In the genomic region with DNA sequence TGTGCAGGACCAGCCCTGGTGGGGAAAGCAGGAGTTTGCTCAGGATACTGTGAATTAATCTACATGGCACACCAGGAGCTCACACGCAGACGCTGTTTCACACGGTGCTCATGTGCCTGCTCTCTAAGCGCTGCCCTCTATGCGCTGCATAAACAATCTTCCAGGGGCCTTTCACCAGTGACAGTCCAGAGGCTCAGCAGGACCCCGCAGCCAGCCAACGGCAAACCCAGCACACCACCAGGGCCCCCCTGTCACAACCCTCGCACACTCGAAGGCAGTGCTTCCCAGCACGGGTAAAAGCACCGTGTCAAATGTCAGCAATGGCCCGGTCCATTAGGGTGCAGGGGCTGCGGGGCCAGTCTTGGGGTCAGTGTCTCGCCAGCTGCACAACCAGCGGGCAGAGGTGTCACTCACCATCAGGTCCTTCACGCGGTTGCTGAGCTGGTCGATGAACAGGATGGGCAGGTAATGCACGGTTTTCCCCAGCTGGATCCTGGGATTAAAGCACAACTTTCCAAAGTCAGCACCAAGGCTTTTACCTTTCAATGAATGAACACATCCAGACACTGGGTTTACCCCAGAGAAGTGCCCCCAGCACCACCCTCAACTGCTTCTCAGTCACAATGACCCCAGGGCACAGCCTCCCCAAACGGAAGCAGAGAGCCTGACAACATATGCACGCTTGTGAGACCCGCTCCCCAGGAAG, we compare ENCODE assay signal across 24 cellular contexts. TPM values are rescaled to one million over a fixed set of nuclear protein-coding genes. Genes with fewer than 3 reads are reported as not detected.
"Had no signal": no experiment of that assay in that cellular context is flagged by ENCODE, and none has a peak within 500 bp of the region (broad histone marks: within the 10 kb centered on the region; RNA-seq: fewer than 3 reads in every experiment).

No MANE protein-coding gene starts in this region.

- H3K4me3 ChIP-seq: gastrocnemius medialis, thyroid gland had no signal

- H3K9me3 ChIP-seq: gastrocnemius medialis, thyroid gland had no signal

- H3K27ac ChIP-seq: gastrocnemius medialis, thyroid gland had no signal

- H3K27me3 ChIP-seq: gastrocnemius medialis, thyroid gland had no signal

- H3K4me1 ChIP-seq: gastrocnemius medialis had no signal

- ATAC-seq: activated T-helper 17 cell treated with anti-CD3 and anti-CD28 coated beads, Interleukin-2, amount 50 U/mL, for 72 hours; esophagus mucosa; gastrocnemius medialis; naive thymus-derived CD4-positive, alpha-beta T cell; T-cell had no signal

- DNase-seq: activated CD4-positive, alpha-beta memory T cell treated with anti-CD3 and anti-CD28 coated beads, Interleukin-2, amount 10 ng/mL, durations not matched to agents 7 days and 5 days; activated CD4-positive, alpha-beta T cell treated with anti-CD3 and anti-CD28 coated beads for 48 hours; activated CD4-positive, CD25-positive, alpha-beta regulatory T cell; activated naive CD4-positive, alpha-beta T cell treated with Interleukin-2 at 50 U/mL for 16 hours; activated naive CD8-positive, alpha-beta T cell treated with anti-CD3 and anti-CD28 coated beads, Interleukin-2, amount 10 ng/mL, durations not matched to agents 7 days and 5 days; activated T-cell treated with anti-CD3 and anti-CD28 coated beads, Interleukin-2, amount 50 U/mL, for 1 hour; amygdala; cortex of kidney; effector CD8-positive, alpha-beta T cell; gastrocnemius medialis; mesenchymal stem cell; naive thymus-derived CD4-positive, alpha-beta T cell; stimulated activated CD4-positive, alpha-beta T cell treated with anti-CD3 and anti-CD28 coated beads, Interleukin-12 subunit alpha, Interleukin-12 subunit beta, amount 100 ng/mL, for 4 hours; stimulated activated CD4-positive, alpha-beta T cell treated with anti-CD3 and anti-CD28 coated beads, Interleukin-1b, Interleukin-23, amount 100 ng/mL, for 48 hours; stimulated activated CD8-positive, alpha-beta memory T cell treated with anti-CD3 and anti-CD28 coated beads, Interleukin-4, amount 100 ng/mL, for 48 hours; stimulated activated naive CD4-positive, alpha-beta T cell; T-cell; thyroid gland had no signal

RNA-seq across cellular contexts. Expression of a gene that starts 42.8 kb away (rescaled TPM):
- total RNA-seq: esophagus mucosa, gastrocnemius medialis, kidney epithelial cell, mucosa of gallbladder, thyroid gland, urinary bladder had no signal
- polyA plus RNA-seq: liver, urinary bladder had no signal
